18 cellular contexts compared by ENCODE assay signal in genomic region chr10:61120805-61121204, GRCh38.
DNase-seq lines count a peak whose midpoint lies in the region; ATAC-seq and TF ChIP-seq lines count a peak whose summit lies in the region.
"Had no signal": no experiment of that assay in that cellular context is flagged by ENCODE, and none has a peak within 500 bp of the region (broad histone marks: within the 10 kb centered on the region; RNA-seq: fewer than 3 reads in every experiment).

No MANE protein-coding gene starts in this region.

- no peaks in the 10 kb centered on the region for H3K79me2 ChIP-seq in MM.1S (ENCODE audit: low read length)

- no peak overlapping the region for H2AFZ ChIP-seq in MM.1S (ENCODE audit: low read length)

- no peaks in the 10 kb centered on the region for H3K9me3 ChIP-seq in MM.1S (replicated peaks; ENCODE audit: insufficient read depth, low read length)
- H3K9me3 ChIP-seq: BE2C, heart left ventricle had no signal

- H3K9me3 Mint-ChIP-seq in activated T-cell treated with anti-CD3 and anti-CD28 coated beads, Interleukin-2, amount 50 U/mL, for 4 hours: no peaks in the 10 kb centered on the region
- H3K9me3 Mint-ChIP-seq: activated naive CD8-positive, alpha-beta T cell treated with anti-CD3 and anti-CD28 coated beads for 36 hours; central memory CD8-positive, alpha-beta T cell; naive thymus-derived CD8-positive, alpha-beta T cell; stimulated activated naive CD8-positive, alpha-beta T cell treated with anti-CD3 and anti-CD28 coated beads, Interleukin-15, Interleukin-2, amounts not matched to agents 100 ng/mL and 50 ng/mL, for 24 hours had no signal

- DNase-seq in MM.1S (peak; percentile 76), LoVo (ENCODE audit: low spot score) (no peak), hepatic stellate cell (ENCODE audit: low spot score) (no peak)
- no peak for DNase-seq in activated T-cell treated with anti-CD3 and anti-CD28 coated beads, Interleukin-2, amount 50 U/mL, for 4 hours
- DNase-seq in activated CD4-positive, alpha-beta T cell treated with anti-CD3 and anti-CD28 coated beads, Interleukin-2, amount 50 U/mL, for 1 hour: no peak
- DNase-seq: activated naive CD8-positive, alpha-beta T cell treated with anti-CD3 and anti-CD28 coated beads for 36 hours; BE2C; DMS79 treated with DMSO at 0.1 percent for 48 hours; heart left ventricle; naive thymus-derived CD8-positive, alpha-beta T cell; NCI-H187 treated with DMSO at 0.1 percent for 48 hours; stimulated activated CD4-positive, alpha-beta T cell treated with anti-CD3 and anti-CD28 coated beads, Interleukin-4, amount 100 ng/mL, for 1 hour had no signal

- H3K36me3 Mint-ChIP-seq in activated T-cell treated with anti-CD3 and anti-CD28 coated beads, Interleukin-2, amount 50 U/mL, for 4 hours (ENCODE audit: insufficient read depth): no peaks in the 10 kb centered on the region
- H3K36me3 Mint-ChIP-seq: activated naive CD8-positive, alpha-beta T cell treated with anti-CD3 and anti-CD28 coated beads for 36 hours; naive thymus-derived CD8-positive, alpha-beta T cell had no signal

- no peaks in the 10 kb centered on the region for H3K27me3 ChIP-seq in MM.1S (replicated peaks; ENCODE audit: insufficient read depth, low read length)
- H3K27me3 ChIP-seq: BE2C, heart left ventricle had no signal

- peak overlapping the region; percentile 1; the same call in 1 of the 2 replicates for H3K27ac ChIP-seq in MM.1S (ENCODE audit: low read length)
- H3K27ac ChIP-seq: heart left ventricle, SK-N-MC had no signal

- no peak for TF ChIP-seq CTCF in MM.1S (IDR thresholded peaks at IDR 0.05; ENCODE audit: low read length)

- H3K9ac ChIP-seq in MM.1S (ENCODE audit: low read length): no peak overlapping the region

- ATAC-seq in GM18868 (IDR thresholded peaks at IDR 0.05; ENCODE audit: unreplicated experiment) (peak; percentile 74), GM21526 (IDR thresholded peaks at IDR 0.05; ENCODE audit: low FRiP score, unreplicated experiment) (peak; percentile 76), HG03025 (IDR thresholded peaks at IDR 0.05; ENCODE audit: low FRiP score, unreplicated experiment) (peak; percentile 72)
- no peak for ATAC-seq in activated T-cell treated with anti-CD3 and anti-CD28 coated beads, Interleukin-2, amount 50 U/mL, for 4 hours
- ATAC-seq: heart left ventricle; naive thymus-derived CD8-positive, alpha-beta T cell had no signal

- no peak overlapping the region for H3K4me3 Mint-ChIP-seq in activated T-cell treated with anti-CD3 and anti-CD28 coated beads, Interleukin-2, amount 50 U/mL, for 4 hours
- H3K4me3 Mint-ChIP-seq: activated naive CD8-positive, alpha-beta T cell treated with anti-CD3 and anti-CD28 coated beads for 36 hours; central memory CD8-positive, alpha-beta T cell; naive thymus-derived CD8-positive, alpha-beta T cell; stimulated activated naive CD8-positive, alpha-beta T cell treated with anti-CD3 and anti-CD28 coated beads, Interleukin-15, Interleukin-2, amounts not matched to agents 100 ng/mL and 50 ng/mL, for 24 hours had no signal

- H3K27me3 Mint-ChIP-seq in activated T-cell treated with anti-CD3 and anti-CD28 coated beads, Interleukin-2, amount 50 U/mL, for 4 hours (ENCODE audit: low read depth): peaks cover 2% of the 10 kb centered on the region
- H3K27me3 Mint-ChIP-seq: activated naive CD8-positive, alpha-beta T cell treated with anti-CD3 and anti-CD28 coated beads for 36 hours; central memory CD8-positive, alpha-beta T cell; stimulated activated naive CD8-positive, alpha-beta T cell treated with anti-CD3 and anti-CD28 coated beads, Interleukin-15, Interleukin-2, amounts not matched to agents 100 ng/mL and 50 ng/mL, for 24 hours had no signal

- no peaks in the 10 kb centered on the region for H3K9me2 ChIP-seq in MM.1S (replicated peaks; ENCODE audit: insufficient read depth, low read length)

- no peaks in the 10 kb centered on the region for H4K20me1 ChIP-seq in MM.1S (ENCODE audit: insufficient read depth, low read length)

- peaks cover 16% of the 10 kb centered on the region for H3K4me1 ChIP-seq in MM.1S (ENCODE audit: low read length)
- H3K4me1 ChIP-seq: BE2C had no signal

- peaks cover 7% of the 10 kb centered on the region for H3F3A ChIP-seq in MM.1S (ENCODE audit: insufficient read depth, low read length)

- H3K36me3 ChIP-seq in MM.1S (replicated peaks; ENCODE audit: insufficient read depth, low read length): no peaks in the 10 kb centered on the region
- H3K36me3 ChIP-seq: BE2C, heart left ventricle had no signal

- peaks cover 2% of the 10 kb centered on the region for H3K4me1 Mint-ChIP-seq in activated T-cell treated with anti-CD3 and anti-CD28 coated beads, Interleukin-2, amount 50 U/mL, for 4 hours (ENCODE audit: low read depth)
- H3K4me1 Mint-ChIP-seq: activated naive CD8-positive, alpha-beta T cell treated with anti-CD3 and anti-CD28 coated beads for 36 hours; central memory CD8-positive, alpha-beta T cell had no signal

- H3K4me2 ChIP-seq in MM.1S (ENCODE audit: low read depth, low read length): no peak overlapping the region

- no peak overlapping the region for H3K4me3 ChIP-seq in MM.1S (ENCODE audit: low read length)
- H3K4me3 ChIP-seq: heart left ventricle, SK-N-MC had no signal

Comparison
In these comparisons a context has a peak if more than half of its experiments do, and no peak if none do; other contexts are left out.
1. ATAC-seq: peak in GM18868 (single experiment), GM21526 (single experiment) and HG03025 (single experiment); none in activated T-cell treated with anti-CD3 and anti-CD28 coated beads, Interleukin-2, amount 50 U/mL, for 4 hours (0 of 2).